In the genomic region with DNA sequence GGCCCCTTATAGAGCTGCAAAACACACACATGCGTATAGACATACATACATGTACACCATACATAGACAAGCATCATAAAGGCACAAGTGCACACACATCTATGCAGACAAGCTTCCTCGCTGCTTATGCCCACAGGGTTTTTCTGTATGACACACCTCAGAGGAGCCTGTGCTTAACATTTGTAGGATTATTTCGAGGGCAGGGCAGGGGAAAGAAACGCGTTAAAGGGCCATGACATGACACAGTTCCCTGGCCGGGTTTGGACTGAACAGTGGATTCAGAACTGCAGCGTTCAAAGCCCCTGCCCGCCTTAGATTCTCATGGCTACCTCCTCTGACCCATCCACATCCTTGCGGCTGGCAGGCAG, we compare ENCODE assay signal across 12 cellular contexts. TPM values are rescaled to one million over a fixed set of nuclear protein-coding genes. Genes with fewer than 3 reads are reported as not detected.
DNase-seq lines count a peak whose midpoint lies in the region; ATAC-seq and TF ChIP-seq lines count a peak whose summit lies in the region.
"Had no signal": no experiment of that assay in that cellular context is flagged by ENCODE, and none has a peak within 500 bp of the region (broad histone marks: within the 10 kb centered on the region; RNA-seq: fewer than 3 reads in every experiment).

No MANE protein-coding gene starts in this region.

- H3K9me3 Mint-ChIP-seq in stimulated activated naive B cell treated with anti-CD40 and anti-IgM and Interleukin-4, amounts not matched to agents 10 μg/mL and 1 μg/mL and 100 μg/mL, for 72 hours = no peaks in the 10 kb centered on the region

- peak overlapping the region; percentile 41 for H2AFZ ChIP-seq in mammary epithelial cell (ENCODE audit: low read depth, low read length)

- CTCF ChIA-PET in HEK293 (lab: Yijun Ruan, JAX) = no interaction called here
- CTCF ChIA-PET in mammary epithelial cell (lab: Charles Lee; ENCODE audit: low non-redundant PET) = no interaction called here

- in situ Hi-C loops in mammary epithelial cell (cut with MboI; ENCODE audit: low sequenced_read_pairs in 2 of 2) = no loop called here

- no peak overlapping the region for H3K4me3 ChIP-seq in HEK293 (ENCODE audit: low read depth, low read length)
- H3K4me3 ChIP-seq in mammary epithelial cell (replicated peaks in 1 of 3; ENCODE audit: insufficient read depth in 1 of 3, low read depth in 2 of 3, low read length in 3 of 3) = no peak overlapping the region
- H3K4me3 ChIP-seq in lower lobe of right lung = peak overlapping the region; percentile 8

- H3K27me3 Mint-ChIP-seq in stimulated activated naive B cell treated with anti-CD40 and anti-IgM and Interleukin-4, amounts not matched to agents 10 μg/mL and 1 μg/mL and 100 μg/mL, for 72 hours = no peaks in the 10 kb centered on the region

- peaks cover 4% of the 10 kb centered on the region; the same call in 1 of the 2 replicates for H3K4me1 ChIP-seq in HEK293 (ENCODE audit: control insufficient read depth, insufficient read depth, low read length)
- peaks cover 34% of the 10 kb centered on the region for H3K4me1 ChIP-seq in mammary epithelial cell (ENCODE audit: insufficient read depth, low read length)
- peaks cover 36% of the 10 kb centered on the region for H3K4me1 ChIP-seq in lower lobe of right lung

- intact Hi-C loops in mammary epithelial cell (cut with micrococcal nuclease) = loop anchor here (1.0 to 5.0 kb wide), 5 partner anchors 10 to 163 kb away; a partner anchor contains a TSS
- intact Hi-C loops in lower lobe of right lung (cut with DNase I) = no loop called here

- no TSS peak for BruUV-seq in mammary epithelial cell (replicated peaks; lab: Mats Ljungman, UMichigan)

- H3K9me3 ChIP-seq in HEK293 (ENCODE audit: control insufficient read depth, insufficient read depth, low read depth, low read length) (no peaks in the 10 kb centered on the region), mammary epithelial cell (replicated peaks; ENCODE audit: insufficient read depth, low read length) (no peaks in the 10 kb centered on the region), lower lobe of right lung (no peaks in the 10 kb centered on the region)

- no peaks in the 10 kb centered on the region for H3K27me3 ChIP-seq in mammary epithelial cell (ENCODE audit: insufficient read depth, low read length)
- no peaks in the 10 kb centered on the region for H3K27me3 ChIP-seq in lower lobe of right lung (ENCODE audit: low read depth)

- H3K36me3 Mint-ChIP-seq in stimulated activated naive B cell treated with anti-CD40 and anti-IgM and Interleukin-4, amounts not matched to agents 10 μg/mL and 1 μg/mL and 100 μg/mL, for 72 hours = no peaks in the 10 kb centered on the region

- DNase-seq in mammary epithelial cell (peak; percentile 86), lower lobe of right lung (no peak), GM20000 (ENCODE audit: low spot score) (no peak), NCI-H2196 treated with DMSO at 0.1 percent for 48 hours (lab: John Stamatoyannopoulos, UW; ENCODE audit: unreplicated experiment) (no peak), middle frontal gyrus (ENCODE audit: extremely low spot score, low spot score) (no peak)
- no peak for DNase-seq in stimulated activated naive B cell treated with anti-CD40 and anti-IgM and Interleukin-4, amounts not matched to agents 10 μg/mL and 1 μg/mL and 100 μg/mL, for 72 hours
- no peak for DNase-seq in effector CD4-positive, alpha-beta T cell
- DNase-seq: activated CD4-positive, CD25-positive, alpha-beta regulatory T cell; activated gamma-delta T cell; NCI-H187 had no signal

- dilution Hi-C loops in mammary epithelial cell (cut with HindIII; ENCODE audit: low sequenced_read_pairs) = loop anchor here (5.0 kb wide), 1 partner anchor 68 kb away; no protein-coding TSS in a partner anchor

- POLR2A ChIA-PET in HEK293 (lab: Yijun Ruan, JAX) = interaction anchor here (0.6 kb wide), 2 partner anchors 97 to 239 kb away, joined by 3 to 9 read pairs; no protein-coding TSS in a partner anchor

- peaks cover 55% of the 10 kb centered on the region for H3K79me2 ChIP-seq in mammary epithelial cell (ENCODE audit: insufficient read depth, low read length)

- H3K36me3 ChIP-seq in HEK293 (ENCODE audit: control insufficient read depth in 2 of 2, insufficient read depth in 1 of 2, low read length in 2 of 2) = peaks cover 0 to 40% of the 10 kb centered on the region in 2 experiments; a peak in 1 of 3 replicates
- H3K36me3 ChIP-seq in mammary epithelial cell (ENCODE audit: insufficient read depth, low read length) = peaks cover 18% of the 10 kb centered on the region
- H3K36me3 ChIP-seq in lower lobe of right lung = peaks cover 14% of the 10 kb centered on the region

- peak overlapping the region; percentile 42 for H3K27ac Mint-ChIP-seq in stimulated activated naive B cell treated with anti-CD40 and anti-IgM and Interleukin-4, amounts not matched to agents 10 μg/mL and 1 μg/mL and 100 μg/mL, for 72 hours

- H3K4me2 ChIP-seq in mammary epithelial cell (ENCODE audit: insufficient read depth, low read depth, low read length) = peak overlapping the region; percentile 65

- no peak overlapping the region for H3K4me3 Mint-ChIP-seq in stimulated activated naive B cell treated with anti-CD40 and anti-IgM and Interleukin-4, amounts not matched to agents 10 μg/mL and 1 μg/mL and 100 μg/mL, for 72 hours

- TF ChIP-seq CTCF in HEK293 (tag by site-specific recombination; IDR thresholded peaks at IDR 0.05) (no peak), mammary epithelial cell (conservative IDR thresholded peaks at IDR 0.05 in 1 of 2, IDR thresholded peaks at IDR 0.05 in 1 of 2; ENCODE audit: extremely low read depth in 1 of 2, insufficient read depth in 1 of 2, low read depth in 1 of 2, low read length in 2 of 2) (no peak), lower lobe of right lung (IDR thresholded peaks at IDR 0.05) (no peak), GM20000 (IDR thresholded peaks at IDR 0.05; ENCODE audit: extremely low read depth, missing control alignments) (no peak)

- H3K27ac ChIP-seq in HEK293 (ENCODE audit: extremely low read depth, low read depth, low read length) (peak overlapping the region; percentile 18; the same call in 1 of the 2 replicates), mammary epithelial cell (ENCODE audit: insufficient read depth, low read depth, low read length) (peak overlapping the region; percentile 92), lower lobe of right lung (peak overlapping the region; percentile 86)

- 1% methylated on average over 9 of the region's 9 CpGs for WGBS in mammary epithelial cell (ENCODE audit: low coverage, missing lambda C conversion rate)

- H3K4me1 Mint-ChIP-seq in stimulated activated naive B cell treated with anti-CD40 and anti-IgM and Interleukin-4, amounts not matched to agents 10 μg/mL and 1 μg/mL and 100 μg/mL, for 72 hours = peaks cover 3 to 12% of the 10 kb centered on the region in 2 donors

- no peaks in the 10 kb centered on the region for H4K20me1 ChIP-seq in mammary epithelial cell (ENCODE audit: insufficient read depth, low read length)

- no peak for ATAC-seq in lower lobe of right lung
- ATAC-seq in stimulated activated naive B cell treated with anti-CD40 and anti-IgM and Interleukin-4, amounts not matched to agents 10 μg/mL and 1 μg/mL and 100 μg/mL, for 72 hours (replicated peaks) = no peak
- ATAC-seq: Panc1 had no signal

- H3K9ac ChIP-seq in mammary epithelial cell (ENCODE audit: insufficient read depth, low read length) = peak overlapping the region; percentile 74

TF ChIP-seq in HEK293, 187 proteins besides CTCF, POLR2A, EP300 and RAD21 (continues in another document):
- TF ChIP-seq ZNF48 (tag by site-specific recombination; IDR thresholded peaks at IDR 0.05) (no peak), ZNF211 (tag by site-specific recombination; IDR thresholded peaks at IDR 0.05; ENCODE audit: low read depth) (no peak), ZNF571 (tag by site-specific recombination; IDR thresholded peaks at IDR 0.05) (no peak), ZNF23 (tag by site-specific recombination; IDR thresholded peaks at IDR 0.05; ENCODE audit: borderline replicate concordance) (no peak), ZNF404 (tag by site-specific recombination; IDR thresholded peaks at IDR 0.05) (no peak), ZNF521 (tag by site-specific recombination; IDR thresholded peaks at IDR 0.05) (no peak), BCL11B (tag by site-specific recombination; IDR thresholded peaks at IDR 0.05; ENCODE audit: low read depth) (no peak), ZNF24 (tag by site-specific recombination; IDR thresholded peaks at IDR 0.05) (no peak), ZNF157 (tag by site-specific recombination; IDR thresholded peaks at IDR 0.05) (no peak), ZNF366 (tag by site-specific recombination; conservative IDR thresholded peaks at IDR 0.05) (no peak), ZNF555 (tag by site-specific recombination; conservative IDR thresholded peaks at IDR 0.05) (no peak)
- TF ChIP-seq, protein P1, sequence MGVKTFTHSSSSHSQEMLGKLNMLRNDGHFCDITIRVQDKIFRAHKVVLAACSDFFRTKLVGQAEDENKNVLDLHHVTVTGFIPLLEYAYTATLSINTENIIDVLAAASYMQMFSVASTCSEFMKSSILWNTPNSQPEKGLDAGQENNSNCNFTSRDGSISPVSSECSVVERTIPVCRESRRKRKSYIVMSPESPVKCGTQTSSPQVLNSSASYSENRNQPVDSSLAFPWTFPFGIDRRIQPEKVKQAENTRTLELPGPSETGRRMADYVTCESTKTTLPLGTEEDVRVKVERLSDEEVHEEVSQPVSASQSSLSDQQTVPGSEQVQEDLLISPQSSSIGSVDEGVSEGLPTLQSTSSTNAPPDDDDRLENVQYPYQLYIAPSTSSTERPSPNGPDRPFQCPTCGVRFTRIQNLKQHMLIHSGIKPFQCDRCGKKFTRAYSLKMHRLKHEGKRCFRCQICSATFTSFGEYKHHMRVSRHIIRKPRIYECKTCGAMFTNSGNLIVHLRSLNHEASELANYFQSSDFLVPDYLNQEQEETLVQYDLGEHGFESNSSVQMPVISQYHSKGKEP (tag by site-specific recombination; IDR thresholded peaks at IDR 0.05) = no peak
- TF ChIP-seq, protein P2, sequence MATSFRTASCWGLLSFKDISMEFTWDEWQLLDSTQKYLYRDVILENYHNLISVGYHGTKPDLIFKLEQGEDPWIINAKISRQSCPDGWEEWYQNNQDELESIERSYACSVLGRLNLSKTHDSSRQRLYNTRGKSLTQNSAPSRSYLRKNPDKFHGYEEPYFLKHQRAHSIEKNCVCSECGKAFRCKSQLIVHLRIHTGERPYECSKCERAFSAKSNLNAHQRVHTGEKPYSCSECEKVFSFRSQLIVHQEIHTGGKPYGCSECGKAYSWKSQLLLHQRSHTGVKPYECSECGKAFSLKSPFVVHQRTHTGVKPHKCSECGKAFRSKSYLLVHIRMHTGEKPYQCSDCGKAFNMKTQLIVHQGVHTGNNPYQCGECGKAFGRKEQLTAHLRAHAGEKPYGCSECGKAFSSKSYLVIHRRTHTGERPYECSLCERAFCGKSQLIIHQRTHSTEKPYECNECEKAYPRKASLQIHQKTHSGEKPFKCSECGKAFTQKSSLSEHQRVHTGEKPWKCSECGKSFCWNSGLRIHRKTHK (tag by site-specific recombination; IDR thresholded peaks at IDR 0.05) = no peak

RNA-seq across cellular contexts. Expression of a gene that starts 44.9 kb away (rescaled TPM):
- total RNA-seq in mammary epithelial cell = 10 to 100 TPM; 32.4 to 85.0 TPM
- polyA plus RNA-seq in mammary epithelial cell = 18.1 TPM
- polyA minus RNA-seq in mammary epithelial cell = 35.7 TPM
- total RNA-seq in lower lobe of right lung = 12.0 TPM

Comparison
In these comparisons a context has a peak if more than half of its experiments do, and no peak if none do; other contexts are left out.
1. H3K27ac ChIP-seq: peak in every context shown above with its lines; median percentile 92 in mammary epithelial cell; 86 in lower lobe of right lung; 18 in HEK293.